ENCODE assay signal across 1 cellular context in genomic region chr7:86911703-86912102, GRCh38.
TF ChIP-seq lines count a peak whose summit lies in the region.

No MANE protein-coding gene starts in this region.

TF ChIP-seq in GM23338, 12 proteins besides CTCF, POLR2A, EP300 and RAD21 (continued from another document):
- TF ChIP-seq, protein P1, sequence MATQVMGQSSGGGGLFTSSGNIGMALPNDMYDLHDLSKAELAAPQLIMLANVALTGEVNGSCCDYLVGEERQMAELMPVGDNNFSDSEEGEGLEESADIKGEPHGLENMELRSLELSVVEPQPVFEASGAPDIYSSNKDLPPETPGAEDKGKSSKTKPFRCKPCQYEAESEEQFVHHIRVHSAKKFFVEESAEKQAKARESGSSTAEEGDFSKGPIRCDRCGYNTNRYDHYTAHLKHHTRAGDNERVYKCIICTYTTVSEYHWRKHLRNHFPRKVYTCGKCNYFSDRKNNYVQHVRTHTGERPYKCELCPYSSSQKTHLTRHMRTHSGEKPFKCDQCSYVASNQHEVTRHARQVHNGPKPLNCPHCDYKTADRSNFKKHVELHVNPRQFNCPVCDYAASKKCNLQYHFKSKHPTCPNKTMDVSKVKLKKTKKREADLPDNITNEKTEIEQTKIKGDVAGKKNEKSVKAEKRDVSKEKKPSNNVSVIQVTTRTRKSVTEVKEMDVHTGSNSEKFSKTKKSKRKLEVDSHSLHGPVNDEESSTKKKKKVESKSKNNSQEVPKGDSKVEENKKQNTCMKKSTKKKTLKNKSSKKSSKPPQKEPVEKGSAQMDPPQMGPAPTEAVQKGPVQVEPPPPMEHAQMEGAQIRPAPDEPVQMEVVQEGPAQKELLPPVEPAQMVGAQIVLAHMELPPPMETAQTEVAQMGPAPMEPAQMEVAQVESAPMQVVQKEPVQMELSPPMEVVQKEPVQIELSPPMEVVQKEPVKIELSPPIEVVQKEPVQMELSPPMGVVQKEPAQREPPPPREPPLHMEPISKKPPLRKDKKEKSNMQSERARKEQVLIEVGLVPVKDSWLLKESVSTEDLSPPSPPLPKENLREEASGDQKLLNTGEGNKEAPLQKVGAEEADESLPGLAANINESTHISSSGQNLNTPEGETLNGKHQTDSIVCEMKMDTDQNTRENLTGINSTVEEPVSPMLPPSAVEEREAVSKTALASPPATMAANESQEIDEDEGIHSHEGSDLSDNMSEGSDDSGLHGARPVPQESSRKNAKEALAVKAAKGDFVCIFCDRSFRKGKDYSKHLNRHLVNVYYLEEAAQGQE (IDR thresholded peaks at IDR 0.05; ENCODE audit: unreplicated experiment): no peak
- TF ChIP-seq STAT1 (IDR thresholded peaks at IDR 0.05; ENCODE audit: unreplicated experiment) (no peak), NANOG (IDR thresholded peaks at IDR 0.05; ENCODE audit: borderline replicate concordance) (no peak), ZNF114 (CRISPR knock-in tag; IDR thresholded peaks at IDR 0.05) (no peak), ZNF331 (CRISPR knock-in tag; IDR thresholded peaks at IDR 0.05; ENCODE audit: low read depth) (no peak), POLR2AphosphoS5 (IDR thresholded peaks at IDR 0.05; ENCODE audit: low read depth) (no peak), EZH2 (IDR thresholded peaks at IDR 0.05; ENCODE audit: low read depth, unreplicated experiment) (no peak), CREB1 (CRISPR knock-in tag; IDR thresholded peaks at IDR 0.05; ENCODE audit: low read depth) (no peak), EZH2phosphoT487 (IDR thresholded peaks at IDR 0.05; ENCODE audit: unreplicated experiment) (no peak), ZNF462 (CRISPR knock-in tag; IDR thresholded peaks at IDR 0.05) (no peak)
- TF ChIP-seq, protein P2, sequence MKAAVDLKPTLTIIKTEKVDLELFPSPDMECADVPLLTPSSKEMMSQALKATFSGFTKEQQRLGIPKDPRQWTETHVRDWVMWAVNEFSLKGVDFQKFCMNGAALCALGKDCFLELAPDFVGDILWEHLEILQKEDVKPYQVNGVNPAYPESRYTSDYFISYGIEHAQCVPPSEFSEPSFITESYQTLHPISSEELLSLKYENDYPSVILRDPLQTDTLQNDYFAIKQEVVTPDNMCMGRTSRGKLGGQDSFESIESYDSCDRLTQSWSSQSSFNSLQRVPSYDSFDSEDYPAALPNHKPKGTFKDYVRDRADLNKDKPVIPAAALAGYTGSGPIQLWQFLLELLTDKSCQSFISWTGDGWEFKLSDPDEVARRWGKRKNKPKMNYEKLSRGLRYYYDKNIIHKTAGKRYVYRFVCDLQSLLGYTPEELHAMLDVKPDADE (IDR thresholded peaks at IDR 0.05): no peak
